In the genomic region with DNA sequence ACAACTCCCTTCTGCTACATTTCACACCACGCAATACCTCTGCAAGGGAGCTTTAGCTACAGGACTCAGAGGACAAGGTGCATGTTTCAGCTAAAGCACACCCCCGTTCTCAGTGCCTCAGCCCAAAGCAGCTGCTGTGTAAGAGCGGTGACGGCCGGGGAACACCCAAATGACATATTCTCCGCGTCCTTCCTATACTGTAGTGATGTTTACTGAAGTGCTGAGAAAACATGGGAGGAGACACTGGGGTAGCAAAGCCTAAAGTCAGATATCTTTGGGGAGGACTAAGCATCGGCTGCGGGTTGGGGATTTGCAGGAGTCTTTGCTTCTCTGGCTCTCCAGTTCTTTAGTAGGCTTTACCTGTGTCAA, we compare ENCODE assay signal across 8 cellular contexts. TPM values are rescaled to one million over a fixed set of nuclear protein-coding genes. Genes with fewer than 3 reads are reported as not detected.
DNase-seq lines count a peak whose midpoint lies in the region; TF ChIP-seq lines count a peak whose summit lies in the region.

No MANE protein-coding gene starts in this region.

- TF ChIP-seq EP300 in sigmoid colon (IDR thresholded peaks at IDR 0.05), result no peak

- TF ChIP-seq POLR2A in esophagus squamous epithelium (IDR thresholded peaks at IDR 0.05) (peak in 1 of 4 donors; percentile 18), sigmoid colon (IDR thresholded peaks at IDR 0.05) (no peak)

- peak overlapping the region; percentile 56 for H3K4me3 ChIP-seq in HAP-1
- peak overlapping the region; percentile 74 to 86 (median 80) for H3K4me3 ChIP-seq in esophagus squamous epithelium
- peak overlapping the region; percentile 54 to 73 (median 72) for H3K4me3 ChIP-seq in sigmoid colon

- intact Hi-C loops in activated CD4-positive, alpha-beta T cell treated with anti-CD3 and anti-CD28 coated beads, Interleukin-2, amount 10 ng/mL, durations not matched to agents 24 days and 14 days (cut with micrococcal nuclease), result loop anchor here (5.0 kb wide), 2 partner anchors 178 to 228 kb away; partner anchors contain the start of gene TUBB2B
- intact Hi-C loops in esophagus squamous epithelium (cut with DNase I), result no loop called here
- intact Hi-C loops in sigmoid colon (cut with DNase I), result loop anchor here (5.0 to 10.0 kb wide), 5 partner anchors 50 to 277 kb away; no protein-coding TSS in a partner anchor

- in situ Hi-C loops in HAP-1 (cut with MboI; ENCODE audit: low sequenced_read_pairs), result no loop called here

- H3K27ac ChIP-seq in esophagus squamous epithelium (peak overlapping the region; percentile 82 to 89 (median 84)), sigmoid colon (peak overlapping the region in 3 of 4 donors; percentile 63 to 92 (median 83))

- H3K4me1 Mint-ChIP-seq in activated CD4-positive, alpha-beta T cell treated with anti-CD3 and anti-CD28 coated beads, Interleukin-2, amount 10 ng/mL, durations not matched to agents 24 days and 14 days, result peaks cover 5% of the 10 kb centered on the region

- TF ChIP-seq CTCF in esophagus squamous epithelium (IDR thresholded peaks at IDR 0.05), result no peak
- TF ChIP-seq CTCF in sigmoid colon (IDR thresholded peaks at IDR 0.05), result no peak

- peaks cover 37% of the 10 kb centered on the region for H3K27me3 Mint-ChIP-seq in activated CD4-positive, alpha-beta T cell treated with anti-CD3 and anti-CD28 coated beads, Interleukin-2, amount 10 ng/mL, durations not matched to agents 24 days and 14 days

- H3K4me1 ChIP-seq in HAP-1 (peaks cover 20% of the 10 kb centered on the region), esophagus squamous epithelium (peaks cover 19 to 72% (median 21%) of the 10 kb centered on the region in 3 donors), sigmoid colon (peaks cover 0 to 63% (median 37%) of the 10 kb centered on the region in 4 donors)

- H3K27me3 ChIP-seq in HAP-1 (ENCODE audit: low read depth) (no peaks in the 10 kb centered on the region), esophagus squamous epithelium (no peaks in the 10 kb centered on the region), sigmoid colon (no peaks in the 10 kb centered on the region)

- peaks cover 3% of the 10 kb centered on the region for H3K36me3 Mint-ChIP-seq in activated CD4-positive, alpha-beta T cell treated with anti-CD3 and anti-CD28 coated beads, Interleukin-2, amount 10 ng/mL, durations not matched to agents 24 days and 14 days (ENCODE audit: low read depth)

- no peak overlapping the region for H3K4me3 Mint-ChIP-seq in activated CD4-positive, alpha-beta T cell treated with anti-CD3 and anti-CD28 coated beads, Interleukin-2, amount 10 ng/mL, durations not matched to agents 24 days and 14 days

- H3K9me3 ChIP-seq in HAP-1, result no peaks in the 10 kb centered on the region
- no peaks in the 10 kb centered on the region for H3K9me3 ChIP-seq in esophagus squamous epithelium
- no peaks in the 10 kb centered on the region for H3K9me3 ChIP-seq in sigmoid colon

- no peak overlapping the region for H3K27ac Mint-ChIP-seq in activated CD4-positive, alpha-beta T cell treated with anti-CD3 and anti-CD28 coated beads, Interleukin-2, amount 10 ng/mL, durations not matched to agents 24 days and 14 days

- DNase-seq in HAP-1 (ENCODE audit: low spot score in 2 of 2) (peak in 1 of 2 experiments; percentile 31), esophagus squamous epithelium (lab: John Stamatoyannopoulos, UW) (no peak), sigmoid colon (no peak), CD1c-positive myeloid dendritic cell (ENCODE audit: extremely low spot score) (no peak), OCI-M1 (lab: John Stamatoyannopoulos, UW) (no peak), SW 1271 (lab: John Stamatoyannopoulos, UW) (no peak)
- peak; percentile 72 for DNase-seq in activated CD4-positive, alpha-beta T cell treated with anti-CD3 and anti-CD28 coated beads, Interleukin-2, amount 10 ng/mL, durations not matched to agents 24 days and 14 days
- no peak for DNase-seq in NK-92 treated with Interleukin-12 subunit alpha and Interleukin-12 subunit beta, amount 100 ng/mL, for 24 hours (lab: John Stamatoyannopoulos, UW)

- H3K36me3 ChIP-seq in HAP-1 (replicated peaks) (no peaks in the 10 kb centered on the region), esophagus squamous epithelium (no peaks in the 10 kb centered on the region), sigmoid colon (no peaks in the 10 kb centered on the region)

- WGBS in esophagus squamous epithelium, 2 donors, result 23 to 24% methylated on average over 9 of the region's 9 CpGs
- WGBS in sigmoid colon, 2 donors, result 9 to 34% methylated on average over 9 of the region's 9 CpGs

- H3K9me3 Mint-ChIP-seq in activated CD4-positive, alpha-beta T cell treated with anti-CD3 and anti-CD28 coated beads, Interleukin-2, amount 10 ng/mL, durations not matched to agents 24 days and 14 days, result no peaks in the 10 kb centered on the region

RNA-seq across cellular contexts. Expression of gene SLC22A23, which starts 1.7 kb away (rescaled TPM):
- total RNA-seq in activated CD4-positive, alpha-beta T cell treated with anti-CD3 and anti-CD28 coated beads, Interleukin-2, amount 10 ng/mL, durations not matched to agents 24 days and 14 days, result 0.07 and 0.12 TPM in 2 replicates
- total RNA-seq in esophagus squamous epithelium (10 to 100 TPM; 26.6 to 42.6 (median 37.6) TPM), sigmoid colon (10 to 100 TPM in 2 of 4 donors, 1 to 10 TPM in 2; 8.1 to 16.9 (median 10.7) TPM)
- polyA plus RNA-seq in sigmoid colon, result 10 to 100 TPM; 12.0 to 18.7 (median 13.9) TPM
